15 cellular contexts compared by ENCODE assay signal in genomic region chr15:78460737-78461136, GRCh38. TPM values are rescaled to one million over a fixed set of nuclear protein-coding genes. Genes with fewer than 3 reads are reported as not detected.
DNase-seq lines count a peak whose midpoint lies in the region; ATAC-seq and TF ChIP-seq lines count a peak whose summit lies in the region.
"Had no signal": no experiment of that assay in that cellular context is flagged by ENCODE, and none has a peak within 500 bp of the region (broad histone marks: within the 10 kb centered on the region; RNA-seq: fewer than 3 reads in every experiment).

No MANE protein-coding gene starts in this region.

- no peaks in the 10 kb centered on the region for H3K9me3 Mint-ChIP-seq in activated naive CD4-positive, alpha-beta T cell treated with anti-CD3 and anti-CD28 coated beads, Interleukin-2, amount 10 ng/mL, durations not matched to agents 7 days and 5 days
- H3K9me3 Mint-ChIP-seq in endothelial cell (ENCODE audit: unreplicated experiment) (no peaks in the 10 kb centered on the region), type B pancreatic cell (no peaks in the 10 kb centered on the region)
- H3K9me3 Mint-ChIP-seq: activated T-helper 2 cell treated with anti-CD3 and anti-CD28 coated beads, Interferon-gamma antibody, Interleukin-2, Interleukin-4, amounts not matched to agents 10 μg/mL and 5 μg/mL and 100 μg/mL, durations not matched to agents 14 hours and 24 hours and 36 hours; nephron; stimulated activated naive CD8-positive, alpha-beta T cell treated with anti-CD3 and anti-CD28 coated beads, Interleukin-15, amount 100 ng/mL, for 72 hours had no signal

- in situ Hi-C loops in mammary epithelial cell (cut with MboI; ENCODE audit: low sequenced_read_pairs in 2 of 2), result no loop called here

- dilution Hi-C loops in mammary epithelial cell (cut with HindIII; ENCODE audit: low sequenced_read_pairs), result no loop called here

- DNase-seq in activated naive CD4-positive, alpha-beta T cell treated with anti-CD3 and anti-CD28 coated beads, Interleukin-2, amount 10 ng/mL, durations not matched to agents 7 days and 5 days, result no peak
- DNase-seq in activated naive CD4-positive, alpha-beta T cell treated with anti-CD3 and anti-CD28 coated beads, Interleukin-2, amount 50 U/mL, for 16 hours, result no peak
- DNase-seq in SK-N-MC (ENCODE audit: low read depth, low spot score), result no peak
- no peak for DNase-seq in endothelial cell (ENCODE audit: low spot score)
- DNase-seq in type B pancreatic cell (ENCODE audit: extremely low spot score, unreplicated experiment), result no peak
- no peak for DNase-seq in mammary epithelial cell
- DNase-seq in C1 segment of cervical spinal cord (lab: John Stamatoyannopoulos, UW), result no peak
- DNase-seq: activated CD4-positive, alpha-beta T cell treated with anti-CD3 and anti-CD28 coated beads, Interleukin-2, amount 50 U/mL, for 48 hours; lower lobe of right lung; NCI-H526 treated with DMSO at 0.1 percent for 48 hours; stimulated activated naive CD8-positive, alpha-beta T cell treated with anti-CD3 and anti-CD28 coated beads, Interleukin-15, amount 100 ng/mL, for 72 hours had no signal

- peaks cover 4% of the 10 kb centered on the region for H4K20me1 ChIP-seq in mammary epithelial cell (ENCODE audit: insufficient read depth, low read length)

- H3K9ac ChIP-seq in SK-N-MC (ENCODE audit: insufficient read length) (peak overlapping the region; percentile 7), mammary epithelial cell (ENCODE audit: insufficient read depth, low read length) (no peak overlapping the region)

- CTCF ChIA-PET in activated naive CD4-positive, alpha-beta T cell treated with anti-CD3 and anti-CD28 coated beads, Interleukin-2, amount 10 ng/mL, durations not matched to agents 7 days and 5 days (lab: Charles Lee), result no interaction called here
- CTCF ChIA-PET in mammary epithelial cell (lab: Charles Lee; ENCODE audit: low non-redundant PET), result no interaction called here

- peaks cover 29% of the 10 kb centered on the region for H3K4me1 Mint-ChIP-seq in activated naive CD4-positive, alpha-beta T cell treated with anti-CD3 and anti-CD28 coated beads, Interleukin-2, amount 10 ng/mL, durations not matched to agents 7 days and 5 days
- H3K4me1 Mint-ChIP-seq in endothelial cell (ENCODE audit: unreplicated experiment) (peaks cover 17% of the 10 kb centered on the region), type B pancreatic cell (ENCODE audit: unreplicated experiment) (peaks cover 33% of the 10 kb centered on the region)

- intact Hi-C loops in mammary epithelial cell (cut with micrococcal nuclease), result no loop called here

- H3K9me3 ChIP-seq in SK-N-MC (ENCODE audit: low read depth, low read length) (no peaks in the 10 kb centered on the region), mammary epithelial cell (replicated peaks; ENCODE audit: insufficient read depth, low read length) (no peaks in the 10 kb centered on the region)
- H3K9me3 ChIP-seq: esophagus muscularis mucosa, lower lobe of right lung had no signal

- BruUV-seq in mammary epithelial cell (replicated peaks; lab: Mats Ljungman, UMichigan), result no TSS peak

- H3K27ac ChIP-seq in SK-N-MC (peak overlapping the region; percentile 16; the same call in 1 of the 2 replicates), mammary epithelial cell (ENCODE audit: insufficient read depth, low read depth, low read length) (no peak overlapping the region)
- H3K27ac ChIP-seq: esophagus muscularis mucosa, lower lobe of right lung had no signal

- no peak overlapping the region for H3K4me2 ChIP-seq in mammary epithelial cell (ENCODE audit: insufficient read depth, low read depth, low read length)

- H3K79me2 ChIP-seq in mammary epithelial cell (ENCODE audit: insufficient read depth, low read length), result peaks cover 90% of the 10 kb centered on the region

- H3K4me3 Mint-ChIP-seq in activated naive CD4-positive, alpha-beta T cell treated with anti-CD3 and anti-CD28 coated beads, Interleukin-2, amount 10 ng/mL, durations not matched to agents 7 days and 5 days, result no peak overlapping the region
- no peak overlapping the region for H3K4me3 Mint-ChIP-seq in endothelial cell (ENCODE audit: unreplicated experiment)
- no peak overlapping the region for H3K4me3 Mint-ChIP-seq in type B pancreatic cell
- H3K4me3 Mint-ChIP-seq: nephron; stimulated activated naive CD8-positive, alpha-beta T cell treated with anti-CD3 and anti-CD28 coated beads, Interleukin-15, amount 100 ng/mL, for 72 hours had no signal

- no peaks in the 10 kb centered on the region for H3K27me3 Mint-ChIP-seq in activated naive CD4-positive, alpha-beta T cell treated with anti-CD3 and anti-CD28 coated beads, Interleukin-2, amount 10 ng/mL, durations not matched to agents 7 days and 5 days
- no peaks in the 10 kb centered on the region for H3K27me3 Mint-ChIP-seq in endothelial cell (ENCODE audit: unreplicated experiment)
- H3K27me3 Mint-ChIP-seq in type B pancreatic cell, result no peaks in the 10 kb centered on the region
- H3K27me3 Mint-ChIP-seq: stimulated activated naive CD8-positive, alpha-beta T cell treated with anti-CD3 and anti-CD28 coated beads, Interleukin-15, amount 100 ng/mL, for 72 hours had no signal

- H3K27ac Mint-ChIP-seq in activated naive CD4-positive, alpha-beta T cell treated with anti-CD3 and anti-CD28 coated beads, Interleukin-2, amount 10 ng/mL, durations not matched to agents 7 days and 5 days, result peak overlapping the region; percentile 21
- peak overlapping the region; percentile 91 for H3K27ac Mint-ChIP-seq in endothelial cell (ENCODE audit: unreplicated experiment)
- peak overlapping the region; percentile 42 for H3K27ac Mint-ChIP-seq in type B pancreatic cell
- H3K27ac Mint-ChIP-seq: nephron had no signal

- 80% methylated on average over 4 of the region's 4 CpGs for WGBS in mammary epithelial cell (ENCODE audit: low coverage, missing lambda C conversion rate)

- TF ChIP-seq CTCF in endothelial cell (IDR thresholded peaks at IDR 0.05; ENCODE audit: unreplicated experiment) (no peak), type B pancreatic cell (conservative IDR thresholded peaks at IDR 0.05) (no peak), mammary epithelial cell (conservative IDR thresholded peaks at IDR 0.05 in 1 of 2, IDR thresholded peaks at IDR 0.05 in 1 of 2; ENCODE audit: extremely low read depth in 1 of 2, insufficient read depth in 1 of 2, low read depth in 1 of 2, low read length in 2 of 2) (no peak)

- ATAC-seq in HG02642 (IDR thresholded peaks at IDR 0.05; ENCODE audit: poor library complexity, unreplicated experiment), result no peak
- ATAC-seq: stimulated activated naive CD8-positive, alpha-beta T cell treated with anti-CD3 and anti-CD28 coated beads, Interleukin-15, amount 100 ng/mL, for 72 hours had no signal

- H3K4me1 ChIP-seq in mammary epithelial cell (ENCODE audit: insufficient read depth, low read length), result no peaks in the 10 kb centered on the region

- peaks cover 28% of the 10 kb centered on the region for H3K36me3 Mint-ChIP-seq in activated naive CD4-positive, alpha-beta T cell treated with anti-CD3 and anti-CD28 coated beads, Interleukin-2, amount 10 ng/mL, durations not matched to agents 7 days and 5 days
- H3K36me3 Mint-ChIP-seq in endothelial cell (ENCODE audit: low read depth, unreplicated experiment) (peaks cover 6% of the 10 kb centered on the region), type B pancreatic cell (peaks cover 21% of the 10 kb centered on the region)

- H2AFZ ChIP-seq in mammary epithelial cell (ENCODE audit: low read depth, low read length), result no peak overlapping the region

- H3K27me3 ChIP-seq in mammary epithelial cell (ENCODE audit: insufficient read depth, low read length), result no peaks in the 10 kb centered on the region
- H3K27me3 ChIP-seq: esophagus muscularis mucosa had no signal

- H3K4me3 ChIP-seq in SK-N-MC, result no peak overlapping the region; the same call in 1 of the 2 replicates
- H3K4me3 ChIP-seq in mammary epithelial cell (replicated peaks in 1 of 3; ENCODE audit: insufficient read depth in 1 of 3, low read depth in 2 of 3, low read length in 3 of 3), result no peak overlapping the region
- H3K4me3 ChIP-seq: esophagus muscularis mucosa, lower lobe of right lung had no signal

- H3K36me3 ChIP-seq in SK-N-MC (ENCODE audit: insufficient read depth, low read length) (peaks cover 60% of the 10 kb centered on the region), mammary epithelial cell (ENCODE audit: insufficient read depth, low read length) (peaks cover 17% of the 10 kb centered on the region)

RNA-seq across cellular contexts. Expression of gene IREB2, which starts 22.7 kb away (rescaled TPM):
- total RNA-seq in endothelial cell (ENCODE audit: unreplicated experiment), result 71.3 TPM
- 76.9 and 83.8 TPM in 2 replicates for total RNA-seq in type B pancreatic cell (ENCODE audit: low replicate concordance)
- total RNA-seq in mammary epithelial cell, result 10 to 100 TPM; 31.8 to 36.9 TPM
- polyA plus RNA-seq in mammary epithelial cell, result 12.2 TPM
- polyA minus RNA-seq in mammary epithelial cell, result 60.6 TPM

RNA-seq across cellular contexts. Expression of gene HYKK, which starts 46.6 kb away (rescaled TPM):
- total RNA-seq in endothelial cell (ENCODE audit: unreplicated experiment) (1.3 TPM), type B pancreatic cell (ENCODE audit: low replicate concordance) (3.3 and 6.8 TPM in 2 replicates), mammary epithelial cell (1 to 10 TPM; 2.9 to 4.3 TPM)
- 3.7 TPM for polyA plus RNA-seq in mammary epithelial cell
- 35.7 TPM for polyA minus RNA-seq in mammary epithelial cell

Comparison
In these comparisons a context has a peak if more than half of its experiments do, and no peak if none do; other contexts are left out.
1. H3K27ac Mint-ChIP-seq: peak in every context shown above with its lines; median percentile 91 in endothelial cell; 42 in type B pancreatic cell; 21 in activated naive CD4-positive, alpha-beta T cell treated with anti-CD3 and anti-CD28 coated beads, Interleukin-2, amount 10 ng/mL, durations not matched to agents 7 days and 5 days.